Comparison of ENCODE assay signal across 20 cellular contexts in genomic region chr4:83360018-83360417, GRCh38.
"Had no signal": no experiment of that assay in that cellular context is flagged by ENCODE, and none has a peak within 500 bp of the region (broad histone marks: within the 10 kb centered on the region; RNA-seq: fewer than 3 reads in every experiment).

No MANE protein-coding gene starts in this region.

- H3K9me3 ChIP-seq: MG63, SJSA1 had no signal

- H3K36me3 ChIP-seq: MG63, SJSA1 had no signal

- H3K4me3 ChIP-seq: MG63, SJSA1, SK-N-MC had no signal

- H3K27ac ChIP-seq: SJSA1, SK-N-MC had no signal

- H3K27me3 ChIP-seq: MG63, SJSA1 had no signal

- DNase-seq: Karpas-422, KG1, MG63, NCI-H1092, NCI-H1105 treated with DMSO at 0.1 percent for 48 hours, NCI-H1417 treated with DMSO at 0.1 percent for 48 hours, NCI-H146, NCI-H1694 treated with DMSO at 0.1 percent for 48 hours, NCI-H1930, NCI-H2081, NCI-H2107, NCI-H2227 treated with DMSO at 0.1 percent for 48 hours, NCI-H524, NCI-H526 treated with DMSO at 0.1 percent for 48 hours, NCI-H748 treated with DMSO at 0.1 percent for 48 hours, Right ventricle myocardium superior, RPMI8226, SIG-M5 had no signal
